Comparison of ENCODE assay signal across 10 cellular contexts in the genomic region with DNA sequence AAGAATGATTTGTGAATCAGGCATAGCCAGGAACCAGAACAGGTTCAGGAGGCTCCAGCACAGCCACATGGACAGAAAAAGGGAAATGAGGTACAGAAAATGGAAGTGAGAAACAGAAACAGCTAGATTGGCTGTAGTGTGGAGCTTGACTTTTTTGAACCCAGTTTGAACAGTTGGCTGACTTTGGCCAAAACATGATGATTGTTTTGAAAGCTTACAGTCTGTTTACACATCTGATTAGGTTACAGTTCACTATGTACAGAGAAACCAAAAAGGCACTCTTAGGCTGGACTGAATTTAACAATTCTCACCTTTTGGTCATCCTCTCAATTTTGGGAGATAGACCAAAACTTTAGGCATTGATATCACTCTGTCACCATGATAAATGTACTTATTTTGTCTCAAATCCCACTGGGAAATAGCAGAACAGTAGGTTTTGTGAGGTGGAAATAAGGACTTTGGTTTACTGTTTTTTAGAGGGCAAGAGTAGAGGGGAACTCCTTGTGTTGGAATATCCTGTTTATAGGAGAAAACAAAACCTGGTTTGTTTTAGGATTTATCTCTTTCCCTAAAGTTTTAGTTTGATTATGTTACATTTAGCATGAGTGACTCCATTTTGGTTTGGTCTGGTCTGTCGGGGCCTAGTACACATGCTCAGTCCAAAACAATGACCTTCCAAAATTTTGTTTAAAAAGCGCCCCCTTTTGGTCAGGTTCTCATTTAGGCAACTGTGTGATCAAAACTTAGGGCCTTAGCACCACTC.
A peak's percentile ranks its signal among the peaks of the same experiment; 100 is the strongest.
DNase-seq lines count a peak whose midpoint lies in the region; ATAC-seq and TF ChIP-seq lines count a peak whose summit lies in the region.
"Had no signal": no experiment of that assay in that cellular context is flagged by ENCODE, and none has a peak within 500 bp of the region (broad histone marks: within the 10 kb centered on the region; RNA-seq: fewer than 3 reads in every experiment).

No MANE protein-coding gene starts in this region.

- no peaks in the 10 kb centered on the region for H3K9me3 ChIP-seq in osteoblast (ENCODE audit: low read depth, low read length)

- H3K4me1 ChIP-seq in osteoblast (ENCODE audit: insufficient read depth, low read length), result no peaks in the 10 kb centered on the region

- no peak overlapping the region for H3K27ac ChIP-seq in osteoblast (ENCODE audit: low read depth, low read length)

- ATAC-seq in HG02588 (IDR thresholded peaks at IDR 0.05; ENCODE audit: unreplicated experiment), result peak; percentile 74

- DNase-seq in DMS53 (lab: John Stamatoyannopoulos, UW), result peak; percentile 15
- DNase-seq in DMS53 treated with DMSO at 0.1 percent for 48 hours (lab: John Stamatoyannopoulos, UW; ENCODE audit: unreplicated experiment), result no peak
- DNase-seq in NOMO-1 treated with DMSO at 0.1 percent for 48 hours (lab: John Stamatoyannopoulos, UW; ENCODE audit: unreplicated experiment), result peak; percentile 38
- no peak for DNase-seq in osteoblast (ENCODE audit: insufficient read length, low spot score, missing footprints)
- DNase-seq in DMS153 (lab: John Stamatoyannopoulos, UW), result no peak
- DNase-seq in C1 segment of cervical spinal cord (lab: John Stamatoyannopoulos, UW), result no peak
- no peak for DNase-seq in OCI-M1 (lab: John Stamatoyannopoulos, UW)
- DNase-seq: 8988T, hippocampal formation had no signal

- H3K4me2 ChIP-seq in osteoblast (ENCODE audit: insufficient read depth, low read length), result no peak overlapping the region

- no peaks in the 10 kb centered on the region for H3K79me2 ChIP-seq in osteoblast (ENCODE audit: insufficient read depth, low read length)

- no peak overlapping the region for H3K4me3 ChIP-seq in osteoblast (ENCODE audit: insufficient read depth, low read length)

- no peak overlapping the region for H2AFZ ChIP-seq in osteoblast (ENCODE audit: low read length)

- no peaks in the 10 kb centered on the region for H3K27me3 ChIP-seq in osteoblast (ENCODE audit: insufficient read depth, low read length)

- H3K36me3 ChIP-seq in osteoblast (ENCODE audit: insufficient read depth, low read length), result no peaks in the 10 kb centered on the region

- H4K20me1 ChIP-seq in osteoblast (ENCODE audit: insufficient read depth, low read length), result no peaks in the 10 kb centered on the region

- TF ChIP-seq CTCF in osteoblast (IDR thresholded peaks at IDR 0.05; ENCODE audit: extremely low read depth, low read depth, low read length), result peak; percentile 19

Comparison
In these comparisons a context has a peak if more than half of its experiments do, and no peak if none do; other contexts are left out.
1. DNase-seq: peak in DMS53 (single experiment) and NOMO-1 treated with DMSO at 0.1 percent for 48 hours (single experiment); none in DMS53 treated with DMSO at 0.1 percent for 48 hours (single experiment), osteoblast (single experiment), DMS153 (single experiment), C1 segment of cervical spinal cord (0 of 14) and OCI-M1 (single experiment).